ENCODE assay signal across 14 cellular contexts in the genomic region with DNA sequence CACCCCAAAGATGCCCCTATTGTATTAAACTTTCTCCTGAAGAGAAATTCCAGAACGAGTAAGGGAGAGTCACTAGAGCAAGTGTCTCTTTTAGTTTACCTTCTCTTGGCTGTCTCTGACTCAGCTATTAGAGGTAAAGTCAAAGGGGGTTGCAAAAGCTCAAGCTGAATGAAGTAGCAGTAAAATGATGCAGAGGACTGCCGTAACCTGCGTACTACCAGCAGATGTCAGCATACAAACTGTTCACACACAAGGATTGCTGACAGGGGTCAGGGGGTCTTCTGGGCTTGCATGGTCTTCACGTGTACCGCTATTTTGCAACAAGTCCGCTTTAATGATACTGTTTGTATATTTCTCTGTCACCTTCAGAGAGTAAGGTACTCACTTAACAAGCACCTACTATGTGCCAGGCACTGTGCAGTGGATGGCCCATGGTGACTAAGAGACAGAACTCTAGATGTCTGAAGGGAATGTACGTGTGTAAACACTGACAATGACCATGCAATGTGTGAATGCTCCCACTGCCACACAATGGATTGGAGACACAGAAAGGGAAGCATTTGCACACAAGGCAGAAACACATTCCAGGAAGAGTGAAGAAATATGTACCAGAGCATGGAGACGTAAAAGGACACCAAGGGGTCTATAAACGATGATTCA. TPM values are rescaled to one million over a fixed set of nuclear protein-coding genes. Genes with fewer than 3 reads are reported as not detected.
A peak's percentile ranks its signal among the peaks of the same experiment; 100 is the strongest.
DNase-seq lines count a peak whose midpoint lies in the region; ATAC-seq, FAIRE-seq and TF ChIP-seq lines count a peak whose summit lies in the region.
"Had no signal": no experiment of that assay in that cellular context is flagged by ENCODE, and none has a peak within 500 bp of the region (broad histone marks: within the 10 kb centered on the region; RNA-seq: fewer than 3 reads in every experiment).

No MANE protein-coding gene starts in this region.

- H3K9me3 ChIP-seq in astrocyte (ENCODE audit: insufficient read depth, low read depth, low read length) (no peaks in the 10 kb centered on the region), left lung (no peaks in the 10 kb centered on the region)
- H3K9me3 ChIP-seq: upper lobe of left lung had no signal

- DNase-seq in ELF-1 (ENCODE audit: low read depth, low spot score), result peak; percentile 33
- DNase-seq in astrocyte (ENCODE audit: low read depth), result no peak
- DNase-seq in left lung, result no peak
- no peak for DNase-seq in GM19240 (ENCODE audit: insufficient read length, low spot score)
- DNase-seq: activated B cell treated with CpG ODN at 0.5 μM for 24 hours, DMS79 treated with DMSO at 0.1 percent for 48 hours, upper lobe of left lung had no signal

- ATAC-seq in left lung (peak; percentile 9), HG03159 (IDR thresholded peaks at IDR 0.05; ENCODE audit: unreplicated experiment) (no peak), HG03571 (IDR thresholded peaks at IDR 0.05; ENCODE audit: unreplicated experiment) (no peak), HG03025 (IDR thresholded peaks at IDR 0.05; ENCODE audit: low FRiP score, unreplicated experiment) (no peak)

- H3K4me3 ChIP-seq in astrocyte (ENCODE audit: insufficient read depth, low read depth, low read length) (no peak overlapping the region), left lung (no peak overlapping the region)
- H3K4me3 ChIP-seq: upper lobe of left lung had no signal

- H3K4me1 Mint-ChIP-seq in astrocyte (ENCODE audit: low read depth, unreplicated experiment), result peaks cover 34% of the 10 kb centered on the region
- H3K4me1 Mint-ChIP-seq: activated naive CD4-positive, alpha-beta T cell treated with anti-CD3 and anti-CD28 coated beads, Interleukin-2, amount 50 U/mL, for 24 hours had no signal

- H3K27ac ChIP-seq in astrocyte (ENCODE audit: low read depth, low read length), result no peak overlapping the region
- no peak overlapping the region for H3K27ac ChIP-seq in left lung

- intact Hi-C loops in left lung (cut with DNase I), result no loop called here

- H3K27ac Mint-ChIP-seq in astrocyte (ENCODE audit: unreplicated experiment), result no peak overlapping the region
- H3K27ac Mint-ChIP-seq: activated B cell treated with CpG ODN at 0.5 μM for 24 hours; activated naive CD4-positive, alpha-beta T cell treated with anti-CD3 and anti-CD28 coated beads, Interleukin-2, amount 50 U/mL, for 24 hours had no signal

- FAIRE-seq in astrocyte (lab: Jason Lieb, UNC), result no peak

- H3K4me2 ChIP-seq in astrocyte (ENCODE audit: low read length), result no peak overlapping the region

- TF ChIP-seq CTCF in LNCAP (IDR thresholded peaks at IDR 0.05) (peak; percentile 42), astrocyte (IDR thresholded peaks at IDR 0.05; ENCODE audit: insufficient read depth, low read depth, low read length) (peak; percentile 15), left lung (IDR thresholded peaks at IDR 0.05) (no peak)

- H3K36me3 Mint-ChIP-seq in astrocyte (ENCODE audit: low read depth, unreplicated experiment), result no peaks in the 10 kb centered on the region

- no peak overlapping the region for H3K9ac ChIP-seq in astrocyte (ENCODE audit: low read length)

- H3K4me3 Mint-ChIP-seq in astrocyte (ENCODE audit: unreplicated experiment), result no peak overlapping the region
- H3K4me3 Mint-ChIP-seq: activated B cell treated with CpG ODN at 0.5 μM for 24 hours; activated naive CD4-positive, alpha-beta T cell treated with anti-CD3 and anti-CD28 coated beads, Interleukin-2, amount 50 U/mL, for 24 hours had no signal

- no peaks in the 10 kb centered on the region for H3K36me3 ChIP-seq in astrocyte (ENCODE audit: insufficient read depth, low read length)
- H3K36me3 ChIP-seq in left lung, result no peaks in the 10 kb centered on the region
- H3K36me3 ChIP-seq: upper lobe of left lung had no signal

- H4K20me1 ChIP-seq in astrocyte (ENCODE audit: insufficient read depth, low read length), result no peaks in the 10 kb centered on the region

- H3K79me2 ChIP-seq in astrocyte (ENCODE audit: insufficient read depth, low read length), result no peaks in the 10 kb centered on the region

- H3K4me1 ChIP-seq in astrocyte (ENCODE audit: insufficient read depth, low read length) (peaks cover 28% of the 10 kb centered on the region), left lung (peaks cover 3 to 16% of the 10 kb centered on the region in 2 donors)

- H2AFZ ChIP-seq in astrocyte (ENCODE audit: low read depth, low read length), result no peak overlapping the region

- no peaks in the 10 kb centered on the region for H3K9me3 Mint-ChIP-seq in astrocyte (ENCODE audit: unreplicated experiment)
- H3K9me3 Mint-ChIP-seq: activated B cell treated with CpG ODN at 0.5 μM for 24 hours; activated naive CD4-positive, alpha-beta T cell treated with anti-CD3 and anti-CD28 coated beads, Interleukin-2, amount 50 U/mL, for 24 hours had no signal

- H3K27me3 ChIP-seq in astrocyte (ENCODE audit: insufficient read depth, low read length) (no peaks in the 10 kb centered on the region), left lung (no peaks in the 10 kb centered on the region)
- H3K27me3 ChIP-seq: upper lobe of left lung had no signal

- no peaks in the 10 kb centered on the region for H3K27me3 Mint-ChIP-seq in astrocyte (ENCODE audit: low read depth, unreplicated experiment)
- H3K27me3 Mint-ChIP-seq: activated B cell treated with CpG ODN at 0.5 μM for 24 hours; activated naive CD4-positive, alpha-beta T cell treated with anti-CD3 and anti-CD28 coated beads, Interleukin-2, amount 50 U/mL, for 24 hours had no signal

RNA-seq across cellular contexts. Expression of gene CHML, which starts 34.9 kb away (rescaled TPM):
- 16.6 and 22.6 TPM in 2 replicates for total RNA-seq in astrocyte
- total RNA-seq in left lung, result 10 to 100 TPM in 1 of 2 donors, 1 to 10 TPM in 1; 9.8 to 13.5 TPM

RNA-seq across cellular contexts. Expression of gene OPN3, which starts 34.9 kb away (rescaled TPM):
- total RNA-seq in astrocyte, result 12.0 and 16.9 TPM in 2 replicates
- 10 to 100 TPM; 16.9 to 27.3 TPM for total RNA-seq in left lung

RNA-seq across cellular contexts. Expression of gene WDR64, which starts 46.8 kb away (rescaled TPM):
- not detected in 2 replicates for total RNA-seq in astrocyte
- not detected for total RNA-seq in left lung
- total RNA-seq: myocyte, NCI-H460 had no signal

Comparison
In these comparisons a context has a peak if more than half of its experiments do, and no peak if none do; other contexts are left out.
1. CTCF ChIP-seq: peak in LNCAP (single experiment) and astrocyte (single experiment); none in left lung (0 of 2).